Comparison of ENCODE assay signal across 9 cellular contexts in genomic region chr15:89888214-89888804, GRCh38. TPM values are rescaled to one million over a fixed set of nuclear protein-coding genes. Genes with fewer than 3 reads are reported as not detected.
DNase-seq lines count a peak whose midpoint lies in the region; ATAC-seq and TF ChIP-seq lines count a peak whose summit lies in the region.
"Had no signal": no experiment of that assay in that cellular context is flagged by ENCODE, and none has a peak within 500 bp of the region (broad histone marks: within the 10 kb centered on the region; RNA-seq: fewer than 3 reads in every experiment).

No MANE protein-coding gene starts in this region.

- no peaks in the 10 kb centered on the region for H3K27me3 ChIP-seq in BE2C

- no peaks in the 10 kb centered on the region for H3K9me3 ChIP-seq in BE2C
- H3K9me3 ChIP-seq in HEK293 (ENCODE audit: control insufficient read depth, insufficient read depth, low read depth, low read length), result no peaks in the 10 kb centered on the region

- peak; percentile 31 for DNase-seq in BE2C
- DNase-seq in SW 1271 (lab: John Stamatoyannopoulos, UW), result peak; percentile 27 to 77
- DNase-seq in iPS-NIHi7 (ENCODE audit: extremely low spot score), result peak; percentile 35
- DNase-seq in NCI-H1092 treated with DMSO at 0.1 percent for 48 hours (lab: John Stamatoyannopoulos, UW), result no peak
- DNase-seq in mesenteric fat pad (ENCODE audit: low spot score), result no peak
- DNase-seq in GM19238 (ENCODE audit: insufficient read length, low spot score), result no peak
- DNase-seq: stimulated activated CD4-positive, alpha-beta T cell treated with anti-CD3 and anti-CD28 coated beads, Interleukin-2, amount 100 ng/mL, for 24 hours had no signal

- peak; percentile 65 for TF ChIP-seq CTCF in BE2C (IDR thresholded peaks at IDR 0.05; ENCODE audit: low read depth, low read length)
- TF ChIP-seq CTCF in HEK293 (tag by site-specific recombination; IDR thresholded peaks at IDR 0.05), result peak; percentile 26; the same call in 1 of the 2 replicates

- CTCF ChIA-PET in HEK293 (lab: Yijun Ruan, JAX), result interaction anchor here (0.6 to 10.2 kb wide), 24 partner anchors 9 to 277 kb away, joined by 3 to 145 read pairs (median 4); partner anchors contain the start of gene ARPIN

- H3K27ac ChIP-seq in HEK293 (ENCODE audit: extremely low read depth, low read depth, low read length), result no peak overlapping the region

- H3K36me3 ChIP-seq in BE2C, result peaks cover 24% of the 10 kb centered on the region
- peaks cover 50 to 63% of the 10 kb centered on the region in 2 experiments for H3K36me3 ChIP-seq in HEK293 (ENCODE audit: control insufficient read depth in 2 of 2, insufficient read depth in 1 of 2, low read length in 2 of 2)

- POLR2A ChIA-PET in HEK293 (lab: Yijun Ruan, JAX), result interaction anchor here (1.0 to 1.6 kb wide), 3 partner anchors 122 to 148 kb away, joined by 3 to 4 read pairs (median 3); no protein-coding TSS in a partner anchor

- H3K4me3 ChIP-seq in BE2C (ENCODE audit: low read depth, low read length) (no peak overlapping the region), HEK293 (ENCODE audit: low read depth, low read length) (no peak overlapping the region)

- H3K4me1 ChIP-seq in BE2C (no peaks in the 10 kb centered on the region), HEK293 (ENCODE audit: control insufficient read depth, insufficient read depth, low read length) (peaks cover 3% of the 10 kb centered on the region)

- ATAC-seq in HG02678 (IDR thresholded peaks at IDR 0.05; ENCODE audit: unreplicated experiment), result no peak

TF ChIP-seq in HEK293, 187 proteins besides CTCF, POLR2A, EP300 and RAD21:
- peak; percentile 21 for TF ChIP-seq ZNF654 (tag by site-specific recombination; IDR thresholded peaks at IDR 0.05; ENCODE audit: low read depth)
- no peak for TF ChIP-seq ZNF639 (tag by site-specific recombination; IDR thresholded peaks at IDR 0.05)
TF ChIP-seq in HEK293: peak in this region for 1.

RNA-seq across cellular contexts. Expression of gene AP3S2, which starts 5.5 kb away (rescaled TPM):
- 35.1 TPM for polyA plus RNA-seq in BE2C (2012; ENCODE audit: insufficient read depth, insufficient read length, low read depth)
- total RNA-seq in mesenteric fat pad, result 27.3 TPM

RNA-seq across cellular contexts. Expression of gene ARPIN, which starts 24.4 kb away (rescaled TPM):
- polyA plus RNA-seq in BE2C (2012; ENCODE audit: insufficient read depth, insufficient read length, low read depth), result 3.1 TPM
- total RNA-seq in mesenteric fat pad, result 17.7 TPM

Comparison
In these comparisons a context has a peak if more than half of its experiments do, and no peak if none do; other contexts are left out.
1. DNase-seq: peak in BE2C (single experiment), SW 1271 (2 of 2) and iPS-NIHi7 (single experiment); none in NCI-H1092 treated with DMSO at 0.1 percent for 48 hours (single experiment), mesenteric fat pad (single experiment) and GM19238 (single experiment).